In genomic region chr14:71694888-71695505, GRCh38 we compare ENCODE assay signal across 1 cellular context.
TF ChIP-seq lines count a peak whose summit lies in the region.

No MANE protein-coding gene starts in this region.

TF ChIP-seq in GM23338, 12 proteins besides CTCF, POLR2A, EP300 and RAD21:
- no peak for TF ChIP-seq REST (IDR thresholded peaks at IDR 0.05; ENCODE audit: unreplicated experiment)
- no peak for TF ChIP-seq ZNF114 (CRISPR knock-in tag; IDR thresholded peaks at IDR 0.05)
- TF ChIP-seq EZH2 (IDR thresholded peaks at IDR 0.05; ENCODE audit: low read depth, unreplicated experiment), result no peak
- TF ChIP-seq NANOG (IDR thresholded peaks at IDR 0.05; ENCODE audit: borderline replicate concordance), result no peak
- no peak for TF ChIP-seq ZNF462 (CRISPR knock-in tag; IDR thresholded peaks at IDR 0.05)
- TF ChIP-seq CREB1 (CRISPR knock-in tag; IDR thresholded peaks at IDR 0.05; ENCODE audit: low read depth), result no peak
- TF ChIP-seq JUNB (IDR thresholded peaks at IDR 0.05; ENCODE audit: unreplicated experiment), result no peak
- no peak for TF ChIP-seq STAT1 (IDR thresholded peaks at IDR 0.05; ENCODE audit: unreplicated experiment)
- TF ChIP-seq POLR2AphosphoS5 (IDR thresholded peaks at IDR 0.05; ENCODE audit: low read depth), result no peak
- TF ChIP-seq EZH2phosphoT487 (IDR thresholded peaks at IDR 0.05; ENCODE audit: unreplicated experiment), result no peak
